9 cellular contexts compared by ENCODE assay signal in genomic region chr13:37869756-37870488, GRCh38. TPM values are rescaled to one million over a fixed set of nuclear protein-coding genes. Genes with fewer than 3 reads are reported as not detected.
DNase-seq lines count a peak whose midpoint lies in the region; ATAC-seq and TF ChIP-seq lines count a peak whose summit lies in the region.
"Had no signal": no experiment of that assay in that cellular context is flagged by ENCODE, and none has a peak within 500 bp of the region (broad histone marks: within the 10 kb centered on the region; RNA-seq: fewer than 3 reads in every experiment).

TRPC4 (minus strand) TSS chr13:37869772; CDS start chr13:37783333, 86,439 bp downstream.

- CTCF ChIA-PET in activated naive CD4-positive, alpha-beta T cell treated with anti-CD3 and anti-CD28 coated beads for 36 hours (lab: Charles Lee) = no interaction called here

- H3K9me3 ChIP-seq in NT2/D1 (ENCODE audit: insufficient read depth, low read length) = no peaks in the 10 kb centered on the region

- peaks cover 6% of the 10 kb centered on the region for H3K36me3 Mint-ChIP-seq in activated naive CD4-positive, alpha-beta T cell treated with anti-CD3 and anti-CD28 coated beads for 36 hours (ENCODE audit: low read depth)
- H3K36me3 Mint-ChIP-seq in endothelial cell (ENCODE audit: low read depth, unreplicated experiment) (peaks cover 3% of the 10 kb centered on the region), mesothelial cell of epicardium (no peaks in the 10 kb centered on the region)

- no peak for ATAC-seq in GM19455 (IDR thresholded peaks at IDR 0.05; ENCODE audit: unreplicated experiment)
- no peak for ATAC-seq in HG02759 (IDR thresholded peaks at IDR 0.05; ENCODE audit: unreplicated experiment)

- peaks cover 7% of the 10 kb centered on the region for H3K4me1 Mint-ChIP-seq in activated naive CD4-positive, alpha-beta T cell treated with anti-CD3 and anti-CD28 coated beads for 36 hours (ENCODE audit: low read depth)
- H3K4me1 Mint-ChIP-seq in endothelial cell (ENCODE audit: unreplicated experiment) (peaks cover 10% of the 10 kb centered on the region), mesothelial cell of epicardium (peaks cover 26% of the 10 kb centered on the region)

- H3K4me1 ChIP-seq in NT2/D1 (ENCODE audit: insufficient read depth, insufficient read length) = no peaks in the 10 kb centered on the region

- H3K27me3 ChIP-seq in NT2/D1 (ENCODE audit: insufficient read depth, insufficient read length) = peaks cover 32% of the 10 kb centered on the region

- H3K4me3 ChIP-seq in NT2/D1 (ENCODE audit: insufficient read length, low read depth) = peak within 1 kb of the TSS; percentile 63

- H3K9me3 Mint-ChIP-seq in activated naive CD4-positive, alpha-beta T cell treated with anti-CD3 and anti-CD28 coated beads for 36 hours = no peaks in the 10 kb centered on the region
- no peaks in the 10 kb centered on the region for H3K9me3 Mint-ChIP-seq in endothelial cell (ENCODE audit: unreplicated experiment)
- no peaks in the 10 kb centered on the region for H3K9me3 Mint-ChIP-seq in mesothelial cell of epicardium

- H3K27ac Mint-ChIP-seq in activated naive CD4-positive, alpha-beta T cell treated with anti-CD3 and anti-CD28 coated beads for 36 hours = no peak within 1 kb of the TSS
- H3K27ac Mint-ChIP-seq in endothelial cell (ENCODE audit: unreplicated experiment) (peak within 1 kb of the TSS; percentile 52), mesothelial cell of epicardium (peak within 1 kb of the TSS; percentile 75)

- DNase-seq in activated naive CD4-positive, alpha-beta T cell treated with anti-CD3 and anti-CD28 coated beads for 36 hours = peak; percentile 15
- no peak for DNase-seq in activated naive CD4-positive, alpha-beta T cell (lab: John Stamatoyannopoulos, UW)
- no peak for DNase-seq in NT2/D1 (ENCODE audit: low read depth, low spot score)
- peak; percentile 66 for DNase-seq in endothelial cell (ENCODE audit: low spot score)
- DNase-seq in mesothelial cell of epicardium (ENCODE audit: low spot score in 2 of 2, unreplicated experiment in 2 of 2) = peak; percentile 35 to 64
- DNase-seq in ureter (ENCODE audit: low spot score) = peak; percentile 57

- H3K27me3 Mint-ChIP-seq in activated naive CD4-positive, alpha-beta T cell treated with anti-CD3 and anti-CD28 coated beads for 36 hours (ENCODE audit: low read depth) = peaks cover 32% of the 10 kb centered on the region
- no peaks in the 10 kb centered on the region for H3K27me3 Mint-ChIP-seq in endothelial cell (ENCODE audit: unreplicated experiment)
- peaks cover 15% of the 10 kb centered on the region for H3K27me3 Mint-ChIP-seq in mesothelial cell of epicardium (ENCODE audit: low read depth)

- peak; percentile 46 for TF ChIP-seq CTCF in endothelial cell (IDR thresholded peaks at IDR 0.05; ENCODE audit: unreplicated experiment)
- peak; percentile 39 for TF ChIP-seq CTCF in mesothelial cell of epicardium (IDR thresholded peaks at IDR 0.05; ENCODE audit: unreplicated experiment)

- H3K9ac ChIP-seq in NT2/D1 (ENCODE audit: insufficient read length, low read depth) = peak within 1 kb of the TSS; percentile 63

- no peak within 1 kb of the TSS for H3K4me3 Mint-ChIP-seq in activated naive CD4-positive, alpha-beta T cell treated with anti-CD3 and anti-CD28 coated beads for 36 hours
- peak within 1 kb of the TSS; percentile 90 for H3K4me3 Mint-ChIP-seq in endothelial cell (ENCODE audit: unreplicated experiment)
- peak within 1 kb of the TSS; percentile 96 for H3K4me3 Mint-ChIP-seq in mesothelial cell of epicardium

- intact Hi-C loops in activated naive CD4-positive, alpha-beta T cell treated with anti-CD3 and anti-CD28 coated beads for 36 hours (cut with micrococcal nuclease) = loop anchor here (10.0 kb wide), 1 partner anchor 545 kb away; no protein-coding TSS in a partner anchor

- no peaks in the 10 kb centered on the region for H3K36me3 ChIP-seq in NT2/D1 (ENCODE audit: insufficient read depth, insufficient read length, low read length)

RNA-seq across cellular contexts. Expression of gene TRPC4, which starts in this region (rescaled TPM):
- total RNA-seq in activated naive CD4-positive, alpha-beta T cell treated with anti-CD3 and anti-CD28 coated beads for 36 hours = not detected
- total RNA-seq in endothelial cell (ENCODE audit: unreplicated experiment) (6.5 TPM), mesothelial cell of epicardium (7.5 to 9.1 TPM (median 8.0 TPM) in 3 replicates), ureter (3.4 TPM)
- total RNA-seq: dermis microvascular lymphatic vessel endothelial cell had no signal

Comparison
In these comparisons a context has a peak if more than half of its experiments do, and no peak if none do; other contexts are left out.
1. Peak in DNase-seq in activated naive CD4-positive, alpha-beta T cell treated with anti-CD3 and anti-CD28 coated beads for 36 hours; RNA of the gene not detected or under 1 TPM.
2. DNase-seq: peak in endothelial cell (single experiment), mesothelial cell of epicardium (2 of 2) and ureter (single experiment); none in activated naive CD4-positive, alpha-beta T cell (0 of 4) and NT2/D1 (single experiment).